Comparison of ENCODE assay signal across 19 cellular contexts in the genomic region with DNA sequence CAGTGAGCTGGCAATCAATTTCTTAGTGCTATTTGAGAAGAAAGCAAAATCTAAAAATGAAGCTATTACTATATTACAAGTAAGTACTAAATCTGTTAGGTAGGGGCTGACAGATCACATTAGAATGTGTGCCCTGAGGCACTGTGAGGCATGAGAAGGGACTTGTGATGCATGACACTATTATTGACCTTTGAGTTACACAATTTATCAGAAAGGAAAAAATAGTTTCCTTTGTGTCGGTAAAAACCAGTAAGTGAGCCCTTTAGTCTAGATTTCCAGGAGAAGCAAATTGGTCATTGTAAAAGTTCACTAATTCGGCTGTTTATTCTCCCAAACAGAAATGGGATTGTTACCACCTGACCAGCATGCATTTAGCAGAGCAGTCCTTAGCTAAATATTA.
DNase-seq lines count a peak whose midpoint lies in the region; ATAC-seq and TF ChIP-seq lines count a peak whose summit lies in the region.
"Had no signal": no experiment of that assay in that cellular context is flagged by ENCODE, and none has a peak within 500 bp of the region (broad histone marks: within the 10 kb centered on the region; RNA-seq: fewer than 3 reads in every experiment).

No MANE protein-coding gene starts in this region.

- peaks cover 8% of the 10 kb centered on the region for H3K27me3 Mint-ChIP-seq in mesothelial cell of epicardium (ENCODE audit: low read depth)

- no peaks in the 10 kb centered on the region for H3K9me3 ChIP-seq in RWPE2 (ENCODE audit: severe bottlenecking)
- H3K9me3 ChIP-seq: A549 had no signal

- H3K4me3 Mint-ChIP-seq in mesothelial cell of epicardium: no peak overlapping the region

- TF ChIP-seq CTCF in RWPE2 (IDR thresholded peaks at IDR 0.05; ENCODE audit: poor library complexity, severe bottlenecking) (no peak), fibroblast of villous mesenchyme (IDR thresholded peaks at IDR 0.05; ENCODE audit: insufficient read depth, low read depth, low read length) (no peak), mesothelial cell of epicardium (IDR thresholded peaks at IDR 0.05; ENCODE audit: unreplicated experiment) (no peak), GM13976 (IDR thresholded peaks at IDR 0.05; ENCODE audit: borderline replicate concordance, control extremely low read depth, extremely low read depth, insufficient read depth, missing control alignments) (no peak)

- in situ Hi-C loops in GM13976 (cut with MboI; ENCODE audit: low sequenced_read_pairs, unreplicated experiment): no loop called here

- no peak overlapping the region for H3K4me3 ChIP-seq in RWPE2 (ENCODE audit: severe bottlenecking)
- no peak overlapping the region for H3K4me3 ChIP-seq in fibroblast of villous mesenchyme (ENCODE audit: low read depth, low read length)
- H3K4me3 ChIP-seq: A549, SK-N-MC had no signal

- DNase-seq in H4 (ENCODE audit: low spot score): peak; percentile 31
- no peak for DNase-seq in RWPE2 (ENCODE audit: low spot score)
- peak; percentile 55 for DNase-seq in fibroblast of villous mesenchyme (ENCODE audit: low read depth)
- no peak for DNase-seq in mesothelial cell of epicardium (ENCODE audit: low spot score in 2 of 2, unreplicated experiment in 2 of 2)
- DNase-seq in GM13976 (ENCODE audit: low spot score): no peak
- DNase-seq: DMS153, EL, H7, KBM-7, NCI-H1048, NCI-H2081 treated with DMSO at 0.1 percent for 48 hours, NCI-H510A treated with DMSO at 0.1 percent for 48 hours, NCI-H82 had no signal

- ATAC-seq in RWPE2 (ENCODE audit: low read depth): peak; percentile 94
- ATAC-seq in HG02642 (IDR thresholded peaks at IDR 0.05; ENCODE audit: poor library complexity, unreplicated experiment): no peak
- no peak for ATAC-seq in HG03045 (IDR thresholded peaks at IDR 0.05; ENCODE audit: unreplicated experiment)
- ATAC-seq in GM21786 (IDR thresholded peaks at IDR 0.05; ENCODE audit: unreplicated experiment): no peak
- ATAC-seq: A549 had no signal

- no peaks in the 10 kb centered on the region for H3K27me3 ChIP-seq in RWPE2 (ENCODE audit: insufficient read depth, poor library complexity, severe bottlenecking)

- H3K36me3 Mint-ChIP-seq in mesothelial cell of epicardium: no peaks in the 10 kb centered on the region

- no peaks in the 10 kb centered on the region for H3K4me1 ChIP-seq in RWPE2 (ENCODE audit: insufficient read depth, poor library complexity, severe bottlenecking)
- H3K4me1 ChIP-seq: A549 had no signal

- no peaks in the 10 kb centered on the region for H3K36me3 ChIP-seq in RWPE2 (ENCODE audit: low read depth)

- H3K9me3 Mint-ChIP-seq in mesothelial cell of epicardium: peaks cover 7% of the 10 kb centered on the region

- H3K27ac ChIP-seq in RWPE2 (ENCODE audit: poor library complexity, severe bottlenecking): no peak overlapping the region
- H3K27ac ChIP-seq: A549, C4-2B, SK-N-MC had no signal

- peak overlapping the region; percentile 21 for H3K27ac Mint-ChIP-seq in mesothelial cell of epicardium

- H3K4me1 Mint-ChIP-seq in mesothelial cell of epicardium: peaks cover 22% of the 10 kb centered on the region

Comparison
In these comparisons a context has a peak if more than half of its experiments do, and no peak if none do; other contexts are left out.
1. DNase-seq: peak in H4 (single experiment) and fibroblast of villous mesenchyme (single experiment); none in RWPE2 (single experiment), mesothelial cell of epicardium (0 of 2) and GM13976 (single experiment).